In genomic region chr6:23245559-23245958, GRCh38 we compare ENCODE assay signal across 13 cellular contexts.
"Had no signal": no experiment of that assay in that cellular context is flagged by ENCODE, and none has a peak within 500 bp of the region (broad histone marks: within the 10 kb centered on the region; RNA-seq: fewer than 3 reads in every experiment).

No MANE protein-coding gene starts in this region.

- H3K9me3 ChIP-seq: gastroesophageal sphincter, tibial nerve had no signal

- H3K27ac ChIP-seq: gastroesophageal sphincter, tibial nerve, WERI-Rb-1 had no signal

- ATAC-seq: activated CD4-positive, alpha-beta T cell treated with anti-CD3 and anti-CD28 coated beads for 36 hours; activated CD8-positive, alpha-beta T cell treated with anti-CD3 and anti-CD28 coated beads for 36 hours; activated naive CD8-positive, alpha-beta T cell treated with anti-CD3 and anti-CD28 coated beads, Interleukin-2, amount 50 U/mL, for 24 hours; gastroesophageal sphincter had no signal

- DNase-seq: activated CD4-positive, alpha-beta T cell treated with anti-CD3 and anti-CD28 coated beads for 36 hours; activated CD8-positive, alpha-beta memory T cell treated with anti-CD3 and anti-CD28 coated beads, Interleukin-2, amount 50 U/mL, for 4 hours; activated CD8-positive, alpha-beta T cell treated with anti-CD3 and anti-CD28 coated beads for 36 hours; activated naive CD4-positive, alpha-beta T cell treated with Interleukin-2 at 50 U/mL for 16 hours; activated naive CD8-positive, alpha-beta T cell treated with anti-CD3 and anti-CD28 coated beads, Interleukin-2, amount 50 U/mL, for 24 hours; dermis blood vessel endothelial cell; midbrain; posterior cingulate gyrus; small intestine; T-helper 1 cell; WERI-Rb-1 had no signal

- H3K27me3 ChIP-seq: gastroesophageal sphincter, tibial nerve had no signal

- H3K4me1 ChIP-seq: gastroesophageal sphincter had no signal

- H3K36me3 ChIP-seq: gastroesophageal sphincter, tibial nerve, WERI-Rb-1 had no signal

- H3K4me3 ChIP-seq: gastroesophageal sphincter, tibial nerve had no signal

- FAIRE-seq: small intestine had no signal
